In genomic region chr12:6508087-6508486, GRCh38 we compare ENCODE assay signal across 18 cellular contexts. TPM values are rescaled to one million over a fixed set of nuclear protein-coding genes. Genes with fewer than 3 reads are reported as not detected.
A peak's percentile ranks its signal among the peaks of the same experiment; 100 is the strongest.
DNase-seq lines count a peak whose midpoint lies in the region; TF ChIP-seq lines count a peak whose summit lies in the region.
"Had no signal": no experiment of that assay in that cellular context is flagged by ENCODE, and none has a peak within 500 bp of the region (broad histone marks: within the 10 kb centered on the region; RNA-seq: fewer than 3 reads in every experiment).

No MANE protein-coding gene starts in this region.

- H3F3A ChIP-seq in smooth muscle cell (ENCODE audit: low read depth), result no peaks in the 10 kb centered on the region

- H3K36me3 Mint-ChIP-seq in activated CD4-positive, alpha-beta memory T cell treated with anti-CD3 and anti-CD28 coated beads, Interleukin-2, amount 10 ng/mL, durations not matched to agents 7 days and 5 days (ENCODE audit: low read depth), result peaks cover 58% of the 10 kb centered on the region
- H3K36me3 Mint-ChIP-seq in activated CD4-positive, alpha-beta memory T cell treated with anti-CD3 and anti-CD28 coated beads for 36 hours, result peaks cover 40% of the 10 kb centered on the region

- peaks cover 17% of the 10 kb centered on the region for H3K79me2 ChIP-seq in smooth muscle cell (ENCODE audit: low read depth)

- peak overlapping the region; percentile 18 for H3K27ac Mint-ChIP-seq in activated CD4-positive, alpha-beta memory T cell treated with anti-CD3 and anti-CD28 coated beads, Interleukin-2, amount 10 ng/mL, durations not matched to agents 7 days and 5 days
- H3K27ac Mint-ChIP-seq in activated CD4-positive, alpha-beta memory T cell treated with anti-CD3 and anti-CD28 coated beads for 36 hours, result no peak overlapping the region
- H3K27ac Mint-ChIP-seq: activated B cell treated with CpG ODN at 0.5 μM for 24 hours; stimulated activated effector memory CD8-positive, alpha-beta T cell treated with anti-CD3 and anti-CD28 coated beads, Interleukin-12 subunit alpha, Interleukin-12 subunit beta, amount 100 ng/mL, for 72 hours had no signal

- no peak overlapping the region for H3K4me3 Mint-ChIP-seq in activated CD4-positive, alpha-beta memory T cell treated with anti-CD3 and anti-CD28 coated beads, Interleukin-2, amount 10 ng/mL, durations not matched to agents 7 days and 5 days
- H3K4me3 Mint-ChIP-seq in activated CD4-positive, alpha-beta memory T cell treated with anti-CD3 and anti-CD28 coated beads for 36 hours, result no peak overlapping the region
- H3K4me3 Mint-ChIP-seq: activated B cell treated with CpG ODN at 0.5 μM for 24 hours; naive thymus-derived CD4-positive, alpha-beta T cell; stimulated activated effector memory CD8-positive, alpha-beta T cell treated with anti-CD3 and anti-CD28 coated beads, Interleukin-12 subunit alpha, Interleukin-12 subunit beta, amount 100 ng/mL, for 72 hours; T-helper 1 cell treated with Interleukin-12 subunit alpha and Interleukin-12 subunit beta and Interleukin-4 antibody, amounts not matched to agents 30 μg/mL and 1 μg/mL, for 36 hours had no signal

- peak overlapping the region; percentile 37 for H3K9ac ChIP-seq in smooth muscle cell (ENCODE audit: low read depth)

- H3K9me3 ChIP-seq in smooth muscle cell (replicated peaks; ENCODE audit: low read depth), result no peaks in the 10 kb centered on the region
- no peaks in the 10 kb centered on the region for H3K9me3 ChIP-seq in SJCRH30 (replicated peaks)
- H3K9me3 ChIP-seq: prostate gland had no signal

- no peak for DNase-seq in activated CD4-positive, alpha-beta memory T cell treated with anti-CD3 and anti-CD28 coated beads, Interleukin-2, amount 10 ng/mL, durations not matched to agents 7 days and 5 days
- no peak for DNase-seq in activated CD4-positive, alpha-beta memory T cell treated with anti-CD3 and anti-CD28 coated beads for 36 hours
- DNase-seq in brain microvascular endothelial cell (no peak), smooth muscle cell (lab: John Stamatoyannopoulos, UW; ENCODE audit: unreplicated experiment) (no peak), NCI-H1694 (lab: John Stamatoyannopoulos, UW) (no peak), SJCRH30 (no peak)
- DNase-seq: activated B cell treated with CpG ODN at 0.5 μM for 24 hours; activated CD8-positive, alpha-beta memory T cell treated with anti-CD3 and anti-CD28 coated beads, Interleukin-2, amount 50 U/mL, for 4 hours; activated naive CD4-positive, alpha-beta T cell treated with Interleukin-2 at 50 U/mL for 16 hours; dermis blood vessel endothelial cell; erythroblast; naive thymus-derived CD4-positive, alpha-beta T cell; NCI-H1436 treated with DMSO at 0.1 percent for 48 hours; NCI-H345 had no signal

- peak overlapping the region; percentile 70 for H3K4me2 ChIP-seq in smooth muscle cell

- 95% methylated on average over 7 of the region's 7 CpGs for WGBS in smooth muscle cell (ENCODE audit: low lambda C conversion rate)

- H4K20me1 ChIP-seq in smooth muscle cell (ENCODE audit: low read depth), result no peaks in the 10 kb centered on the region

- POLR2A ChIA-PET in activated CD4-positive, alpha-beta memory T cell treated with anti-CD3 and anti-CD28 coated beads, Interleukin-2, amount 10 ng/mL, durations not matched to agents 7 days and 5 days (lab: Charles Lee), result no interaction called here
- POLR2A ChIA-PET in activated CD4-positive, alpha-beta memory T cell treated with anti-CD3 and anti-CD28 coated beads for 36 hours (lab: Charles Lee), result interaction anchor here (1.2 kb wide), 1 partner anchor 37 kb away, joined by 3 read pairs; the partner anchor contains the start of gene VAMP1

- H3K4me3 ChIP-seq in brain microvascular endothelial cell (ENCODE audit: low read depth, low read length) (no peak overlapping the region), smooth muscle cell (no peak overlapping the region), SJCRH30 (no peak overlapping the region)
- H3K4me3 ChIP-seq: lung, prostate gland had no signal

- H3K36me3 ChIP-seq in brain microvascular endothelial cell (replicated peaks) (peaks cover 10% of the 10 kb centered on the region), smooth muscle cell (ENCODE audit: low read depth) (no peaks in the 10 kb centered on the region), SJCRH30 (peaks cover 67% of the 10 kb centered on the region)
- H3K36me3 ChIP-seq: prostate gland had no signal

- H3K27me3 ChIP-seq in brain microvascular endothelial cell (replicated peaks) (no peaks in the 10 kb centered on the region), smooth muscle cell (ENCODE audit: low read depth) (no peaks in the 10 kb centered on the region), SJCRH30 (no peaks in the 10 kb centered on the region)

- H3K4me1 ChIP-seq in smooth muscle cell (ENCODE audit: low read depth) (peaks cover 18% of the 10 kb centered on the region), SJCRH30 (peaks cover 4% of the 10 kb centered on the region; the same call in 1 of the 2 replicates)
- H3K4me1 ChIP-seq: prostate gland had no signal

- H3K27ac ChIP-seq in brain microvascular endothelial cell, result peak overlapping the region; percentile 53
- peak overlapping the region; percentile 84 for H3K27ac ChIP-seq in smooth muscle cell (ENCODE audit: low read depth)
- H3K27ac ChIP-seq in SJCRH30, result no peak overlapping the region

- TF ChIP-seq CTCF in brain microvascular endothelial cell (IDR thresholded peaks at IDR 0.05; ENCODE audit: low read depth, low read length, missing control alignments) (no peak), smooth muscle cell (IDR thresholded peaks at IDR 0.05; ENCODE audit: borderline replicate concordance, insufficient read depth, poor library complexity, severe bottlenecking) (no peak)

- no peak overlapping the region for H2AFZ ChIP-seq in smooth muscle cell (ENCODE audit: low read depth)

- in situ Hi-C loops in brain microvascular endothelial cell (cut with HindIII; ENCODE audit: low pct_ligation_motif_present, low sequenced_read_pairs), result no loop called here

- H3K9me3 Mint-ChIP-seq in activated CD4-positive, alpha-beta memory T cell treated with anti-CD3 and anti-CD28 coated beads, Interleukin-2, amount 10 ng/mL, durations not matched to agents 7 days and 5 days, result no peaks in the 10 kb centered on the region
- H3K9me3 Mint-ChIP-seq in activated CD4-positive, alpha-beta memory T cell treated with anti-CD3 and anti-CD28 coated beads for 36 hours, result no peaks in the 10 kb centered on the region
- H3K9me3 Mint-ChIP-seq: activated B cell treated with CpG ODN at 0.5 μM for 24 hours; naive thymus-derived CD4-positive, alpha-beta T cell; stimulated activated effector memory CD8-positive, alpha-beta T cell treated with anti-CD3 and anti-CD28 coated beads, Interleukin-12 subunit alpha, Interleukin-12 subunit beta, amount 100 ng/mL, for 72 hours; T-helper 1 cell treated with Interleukin-12 subunit alpha and Interleukin-12 subunit beta and Interleukin-4 antibody, amounts not matched to agents 30 μg/mL and 1 μg/mL, for 36 hours had no signal

- peaks cover 17% of the 10 kb centered on the region for H3K4me1 Mint-ChIP-seq in activated CD4-positive, alpha-beta memory T cell treated with anti-CD3 and anti-CD28 coated beads, Interleukin-2, amount 10 ng/mL, durations not matched to agents 7 days and 5 days
- H3K4me1 Mint-ChIP-seq in activated CD4-positive, alpha-beta memory T cell treated with anti-CD3 and anti-CD28 coated beads for 36 hours (ENCODE audit: low read depth), result peaks cover 2% of the 10 kb centered on the region
- H3K4me1 Mint-ChIP-seq: activated B cell treated with CpG ODN at 0.5 μM for 24 hours; stimulated activated effector memory CD8-positive, alpha-beta T cell treated with anti-CD3 and anti-CD28 coated beads, Interleukin-12 subunit alpha, Interleukin-12 subunit beta, amount 100 ng/mL, for 72 hours had no signal

- CTCF ChIA-PET in activated CD4-positive, alpha-beta memory T cell treated with anti-CD3 and anti-CD28 coated beads, Interleukin-2, amount 10 ng/mL, durations not matched to agents 7 days and 5 days (lab: Charles Lee), result interaction anchor here (0.6 to 1.4 kb wide), 2 partner anchors 20 to 30 kb away, joined by 3 to 5 read pairs; no protein-coding TSS in a partner anchor
- CTCF ChIA-PET in activated CD4-positive, alpha-beta memory T cell treated with anti-CD3 and anti-CD28 coated beads for 36 hours (lab: Charles Lee), result no interaction called here

- intact Hi-C loops in activated CD4-positive, alpha-beta memory T cell treated with anti-CD3 and anti-CD28 coated beads for 36 hours (cut with micrococcal nuclease), result no loop called here

- no peaks in the 10 kb centered on the region for H3K27me3 Mint-ChIP-seq in activated CD4-positive, alpha-beta memory T cell treated with anti-CD3 and anti-CD28 coated beads, Interleukin-2, amount 10 ng/mL, durations not matched to agents 7 days and 5 days
- H3K27me3 Mint-ChIP-seq in activated CD4-positive, alpha-beta memory T cell treated with anti-CD3 and anti-CD28 coated beads for 36 hours, result no peaks in the 10 kb centered on the region
- H3K27me3 Mint-ChIP-seq: activated B cell treated with CpG ODN at 0.5 μM for 24 hours; naive thymus-derived CD4-positive, alpha-beta T cell had no signal

RNA-seq across cellular contexts. Expression of gene NCAPD2, which starts 14.2 kb away (rescaled TPM):
- total RNA-seq in activated CD4-positive, alpha-beta memory T cell treated with anti-CD3 and anti-CD28 coated beads, Interleukin-2, amount 10 ng/mL, durations not matched to agents 7 days and 5 days, result 100 to 1,000 TPM; 153 to 156 TPM
- 100 to 1,000 TPM; 192 to 196 TPM for total RNA-seq in activated CD4-positive, alpha-beta memory T cell treated with anti-CD3 and anti-CD28 coated beads for 36 hours
- total RNA-seq in smooth muscle cell, result 22.7 and 78.9 TPM in 2 replicates
- 17.6 and 21.5 TPM in 2 replicates for polyA plus RNA-seq in smooth muscle cell
- total RNA-seq in SJCRH30 (2014; rRNA removed; shearing (Covaris generic)), result 215 and 218 TPM in 2 replicates

RNA-seq across cellular contexts. Expression of gene MRPL51, which starts 15.0 kb away (rescaled TPM):
- total RNA-seq in activated CD4-positive, alpha-beta memory T cell treated with anti-CD3 and anti-CD28 coated beads, Interleukin-2, amount 10 ng/mL, durations not matched to agents 7 days and 5 days, result 100 to 1,000 TPM; 204 to 208 TPM
- total RNA-seq in activated CD4-positive, alpha-beta memory T cell treated with anti-CD3 and anti-CD28 coated beads for 36 hours, result 100 to 1,000 TPM; 289 to 312 TPM
- total RNA-seq in smooth muscle cell, result 122 and 126 TPM in 2 replicates
- polyA plus RNA-seq in smooth muscle cell, result 364 and 377 TPM in 2 replicates
- total RNA-seq in SJCRH30 (2014; rRNA removed; shearing (Covaris generic)), result 200 and 208 TPM in 2 replicates

RNA-seq across cellular contexts. Expression of gene GAPDH, which starts 26.2 kb away (rescaled TPM):
- total RNA-seq in activated CD4-positive, alpha-beta memory T cell treated with anti-CD3 and anti-CD28 coated beads, Interleukin-2, amount 10 ng/mL, durations not matched to agents 7 days and 5 days, result 1,000 to 10,000 TPM; 5,691 to 5,753 TPM
- total RNA-seq in activated CD4-positive, alpha-beta memory T cell treated with anti-CD3 and anti-CD28 coated beads for 36 hours, result 1,000 to 10,000 TPM; 5,823 to 5,836 TPM
- 5,015 and 5,158 TPM in 2 replicates for total RNA-seq in smooth muscle cell
- 9,934 and 11,119 TPM in 2 replicates for polyA plus RNA-seq in smooth muscle cell
- total RNA-seq in SJCRH30 (2014; rRNA removed; shearing (Covaris generic)), result 4,776 and 4,843 TPM in 2 replicates

RNA-seq across cellular contexts. Expression of gene VAMP1, which starts 37.6 kb away (rescaled TPM):
- total RNA-seq in activated CD4-positive, alpha-beta memory T cell treated with anti-CD3 and anti-CD28 coated beads, Interleukin-2, amount 10 ng/mL, durations not matched to agents 7 days and 5 days, result 10 to 100 TPM; 45.1 to 50.9 TPM
- total RNA-seq in activated CD4-positive, alpha-beta memory T cell treated with anti-CD3 and anti-CD28 coated beads for 36 hours, result 10 to 100 TPM; 27.7 to 30.2 TPM
- total RNA-seq in smooth muscle cell, result 3.5 and 10.0 TPM in 2 replicates
- polyA plus RNA-seq in smooth muscle cell, result 7.5 and 8.6 TPM in 2 replicates
- total RNA-seq in SJCRH30 (2014; rRNA removed; shearing (Covaris generic)), result 7.3 and 8.0 TPM in 2 replicates

RNA-seq across cellular contexts. Expression of gene IFFO1, which starts 47.8 kb away (rescaled TPM):
- 10 to 100 TPM; 23.1 to 23.6 TPM for total RNA-seq in activated CD4-positive, alpha-beta memory T cell treated with anti-CD3 and anti-CD28 coated beads, Interleukin-2, amount 10 ng/mL, durations not matched to agents 7 days and 5 days
- 10 to 100 TPM; 10.9 to 12.4 TPM for total RNA-seq in activated CD4-positive, alpha-beta memory T cell treated with anti-CD3 and anti-CD28 coated beads for 36 hours
- 4.2 and 5.2 TPM in 2 replicates for total RNA-seq in smooth muscle cell
- polyA plus RNA-seq in smooth muscle cell, result 13.3 and 19.1 TPM in 2 replicates
- total RNA-seq in SJCRH30 (2014; rRNA removed; shearing (Covaris generic)), result 10.3 and 13.8 TPM in 2 replicates
